11 cellular contexts compared by ENCODE assay signal in the genomic region with DNA sequence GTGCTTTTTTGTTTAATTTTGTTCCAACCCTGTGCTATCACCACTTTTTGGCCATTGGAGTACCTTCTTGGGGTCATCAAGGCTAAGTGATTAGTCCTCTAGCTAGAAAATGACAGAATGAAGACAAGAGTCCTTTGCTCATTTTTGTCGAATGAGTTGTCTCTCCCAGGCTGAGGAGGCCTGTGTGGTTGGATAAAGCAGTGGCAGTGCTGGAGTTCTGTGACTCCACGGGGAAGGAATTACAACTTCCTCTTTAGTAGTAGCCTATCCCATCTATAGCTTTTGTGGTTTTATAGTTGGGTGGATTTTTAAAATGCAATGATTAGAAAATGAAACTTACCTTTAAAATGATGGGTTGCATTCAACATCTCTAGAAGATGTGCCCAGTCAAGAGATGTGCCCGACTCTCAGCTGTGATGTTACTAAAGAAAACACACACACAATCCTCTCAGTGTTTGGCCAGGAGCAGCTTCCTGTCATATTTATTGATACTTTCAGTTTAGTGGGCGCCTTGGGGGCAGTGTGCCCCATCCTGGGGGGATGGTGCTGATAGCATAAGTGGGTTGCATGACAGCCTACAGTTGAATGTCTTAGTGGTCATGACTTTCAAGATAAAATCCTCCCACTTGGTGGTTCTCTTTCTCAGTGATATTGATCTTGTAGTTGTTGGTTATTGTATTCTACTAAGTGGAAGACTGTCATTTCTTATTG. TPM values are rescaled to one million over a fixed set of nuclear protein-coding genes. Genes with fewer than 3 reads are reported as not detected.
DNase-seq lines count a peak whose midpoint lies in the region; ATAC-seq and TF ChIP-seq lines count a peak whose summit lies in the region.
"Had no signal": no experiment of that assay in that cellular context is flagged by ENCODE, and none has a peak within 500 bp of the region (broad histone marks: within the 10 kb centered on the region; RNA-seq: fewer than 3 reads in every experiment).

No MANE protein-coding gene starts in this region.

- ATAC-seq in CD4-positive, CD25-positive, alpha-beta regulatory T cell (ENCODE audit: low read depth in 2 of 2), result peak in 1 of 2 donors; percentile 25
- ATAC-seq in HG02678 (IDR thresholded peaks at IDR 0.05; ENCODE audit: unreplicated experiment), result peak; percentile 28
- no peak for ATAC-seq in left cardiac atrium

- H3K36me3 Mint-ChIP-seq in CD4-positive, CD25-positive, alpha-beta regulatory T cell, result peaks cover 15% of the 10 kb centered on the region
- H3K36me3 Mint-ChIP-seq in activated CD4-positive, alpha-beta memory T cell treated with anti-CD3 and anti-CD28 coated beads for 36 hours, result no peaks in the 10 kb centered on the region
- H3K36me3 Mint-ChIP-seq: type B pancreatic cell had no signal

- H3K23ac ChIP-seq in mesenchymal stem cell (ENCODE audit: low read length in 2 of 2), result no peak overlapping the region

- H2AK5ac ChIP-seq in mesenchymal stem cell (ENCODE audit: low read length, severe bottlenecking), result no peak overlapping the region

- H3K4me3 Mint-ChIP-seq in CD4-positive, CD25-positive, alpha-beta regulatory T cell, result peak overlapping the region; percentile 58 to 89 (median 84)
- H3K4me3 Mint-ChIP-seq in activated CD4-positive, alpha-beta memory T cell treated with anti-CD3 and anti-CD28 coated beads for 36 hours, result no peak overlapping the region
- H3K4me3 Mint-ChIP-seq: type B pancreatic cell had no signal

- no peak overlapping the region for H4K8ac ChIP-seq in mesenchymal stem cell (ENCODE audit: low read length)

- TF ChIP-seq CTCF in sigmoid colon (IDR thresholded peaks at IDR 0.05), result no peak

- H2AFZ ChIP-seq in mesenchymal stem cell (ENCODE audit: low read depth, low read length), result no peak overlapping the region

- H2BK15ac ChIP-seq in mesenchymal stem cell (ENCODE audit: low read depth, poor library complexity, severe bottlenecking), result no peak overlapping the region

- no peak for TF ChIP-seq EP300 in sigmoid colon (IDR thresholded peaks at IDR 0.05)

- no peak overlapping the region for H3K9ac ChIP-seq in mesenchymal stem cell (ENCODE audit: low read length)

- CTCF ChIA-PET in activated CD4-positive, alpha-beta memory T cell treated with anti-CD3 and anti-CD28 coated beads for 36 hours (lab: Charles Lee), result interaction anchor here (1.2 to 1.5 kb wide), 2 partner anchors 11 to 16 kb away, joined by 3 to 6 read pairs; no protein-coding TSS in a partner anchor

- H3K4me1 Mint-ChIP-seq in CD4-positive, CD25-positive, alpha-beta regulatory T cell, result peaks cover 25 to 99% (median 84%) of the 10 kb centered on the region in 4 donors
- peaks cover 84% of the 10 kb centered on the region for H3K4me1 Mint-ChIP-seq in activated CD4-positive, alpha-beta memory T cell treated with anti-CD3 and anti-CD28 coated beads for 36 hours (ENCODE audit: low read depth)

- H3K27ac Mint-ChIP-seq in CD4-positive, CD25-positive, alpha-beta regulatory T cell, result peak overlapping the region; percentile 90 to 100 (median 95)
- H3K27ac Mint-ChIP-seq in activated CD4-positive, alpha-beta memory T cell treated with anti-CD3 and anti-CD28 coated beads for 36 hours, result peak overlapping the region; percentile 57
- H3K27ac Mint-ChIP-seq: type B pancreatic cell had no signal

- no peaks in the 10 kb centered on the region for H3K9me3 Mint-ChIP-seq in CD4-positive, CD25-positive, alpha-beta regulatory T cell
- no peaks in the 10 kb centered on the region for H3K9me3 Mint-ChIP-seq in activated CD4-positive, alpha-beta memory T cell treated with anti-CD3 and anti-CD28 coated beads for 36 hours
- H3K9me3 Mint-ChIP-seq: type B pancreatic cell had no signal

- H3K27ac ChIP-seq in CD4-positive, CD25-positive, alpha-beta regulatory T cell (ENCODE audit: insufficient read depth, low read length, poor library complexity, severe bottlenecking), result peak overlapping the region; percentile 81
- H3K27ac ChIP-seq in mesenchymal stem cell (ENCODE audit: low read length, poor library complexity, severe bottlenecking), result no peak overlapping the region
- no peak overlapping the region for H3K27ac ChIP-seq in sigmoid colon
- H3K27ac ChIP-seq: ascending aorta had no signal

- H3K9me3 ChIP-seq in CD4-positive, CD25-positive, alpha-beta regulatory T cell (ENCODE audit: control insufficient read depth in 2 of 2, low read length in 2 of 2), result no peaks in the 10 kb centered on the region
- H3K9me3 ChIP-seq in mesenchymal stem cell (ENCODE audit: control insufficient read depth, low read length) (no peaks in the 10 kb centered on the region), sigmoid colon (no peaks in the 10 kb centered on the region)
- H3K9me3 ChIP-seq: ascending aorta had no signal

- no peaks in the 10 kb centered on the region for H3K27me3 Mint-ChIP-seq in CD4-positive, CD25-positive, alpha-beta regulatory T cell
- no peaks in the 10 kb centered on the region for H3K27me3 Mint-ChIP-seq in activated CD4-positive, alpha-beta memory T cell treated with anti-CD3 and anti-CD28 coated beads for 36 hours
- H3K27me3 Mint-ChIP-seq: type B pancreatic cell had no signal

- H3K36me3 ChIP-seq in CD4-positive, CD25-positive, alpha-beta regulatory T cell (ENCODE audit: control insufficient read depth, insufficient read depth, low read length), result peaks cover 2% of the 10 kb centered on the region
- no peaks in the 10 kb centered on the region for H3K36me3 ChIP-seq in mesenchymal stem cell (ENCODE audit: control insufficient read depth in 1 of 2, insufficient read depth in 2 of 2, low read depth in 1 of 2, low read length in 2 of 2)
- H3K36me3 ChIP-seq in sigmoid colon, result no peaks in the 10 kb centered on the region
- H3K36me3 ChIP-seq: ascending aorta had no signal

- TF ChIP-seq POLR2A in sigmoid colon (IDR thresholded peaks at IDR 0.05), result no peak

- no peak overlapping the region for H2BK120ac ChIP-seq in mesenchymal stem cell (ENCODE audit: low read depth, low read length)

- intact Hi-C loops in activated CD4-positive, alpha-beta memory T cell treated with anti-CD3 and anti-CD28 coated beads for 36 hours (cut with micrococcal nuclease), result loop anchor here (2.0 to 10.0 kb wide), 4 partner anchors 71 to 401 kb away; a partner anchor contains a TSS
- intact Hi-C loops in sigmoid colon (cut with DNase I) (no loop called here), left cardiac atrium (cut with DNase I) (no loop called here)

- no peak overlapping the region for H3K14ac ChIP-seq in mesenchymal stem cell (ENCODE audit: low read length in 2 of 2)

- H3K4me2 ChIP-seq in mesenchymal stem cell (ENCODE audit: low read length, poor library complexity, severe bottlenecking), result no peak overlapping the region

- peak overlapping the region; percentile 87 for H3K4me3 ChIP-seq in CD4-positive, CD25-positive, alpha-beta regulatory T cell (ENCODE audit: low read depth, low read length)
- H3K4me3 ChIP-seq in mesenchymal stem cell (ENCODE audit: insufficient read depth in 1 of 2, low read depth in 1 of 2, low read length in 2 of 2) (no peak overlapping the region), sigmoid colon (no peak overlapping the region)
- H3K4me3 ChIP-seq: ascending aorta had no signal

- H2BK5ac ChIP-seq in mesenchymal stem cell (ENCODE audit: low read depth, low read length, poor library complexity, severe bottlenecking), result no peak overlapping the region

- no peaks in the 10 kb centered on the region for H3K27me3 ChIP-seq in CD4-positive, CD25-positive, alpha-beta regulatory T cell (ENCODE audit: control insufficient read depth, insufficient read depth, low read length)
- H3K27me3 ChIP-seq in mesenchymal stem cell (ENCODE audit: control insufficient read depth in 1 of 2, insufficient read depth in 1 of 2, low read length in 2 of 2) (peaks cover 10 to 12% of the 10 kb centered on the region in 2 experiments), sigmoid colon (no peaks in the 10 kb centered on the region)
- H3K27me3 ChIP-seq: ascending aorta had no signal

- H2BK12ac ChIP-seq in mesenchymal stem cell (ENCODE audit: low read length in 2 of 2), result no peak overlapping the region

- 46% methylated on average over 2 of the region's 4 CpGs for WGBS in mesenchymal stem cell
- WGBS in sigmoid colon, 2 donors, result 39 to 48% methylated on average over 4 of the region's 4 CpGs

- POLR2A ChIA-PET in activated CD4-positive, alpha-beta memory T cell treated with anti-CD3 and anti-CD28 coated beads for 36 hours (lab: Charles Lee), result interaction anchor here (1.0 to 3.4 kb wide), 3 partner anchors 9 to 179 kb away, joined by 3 to 17 read pairs (median 3); a partner anchor contains a TSS

- no peaks in the 10 kb centered on the region for H3K79me1 ChIP-seq in mesenchymal stem cell (replicated peaks; ENCODE audit: low read length, poor library complexity, severe bottlenecking)

- DNase-seq in CD4-positive, CD25-positive, alpha-beta regulatory T cell, result peak in 2 of 3 donors; percentile 39 to 79
- peak; percentile 48 for DNase-seq in activated CD4-positive, alpha-beta memory T cell treated with anti-CD3 and anti-CD28 coated beads for 36 hours
- peak; percentile 80 for DNase-seq in mesenchymal stem cell
- DNase-seq in SW480 (ENCODE audit: low spot score), result no peak
- DNase-seq in globus pallidus (ENCODE audit: low spot score), result no peak
- DNase-seq in sigmoid colon, result no peak
- no peak for DNase-seq in left cardiac atrium
- DNase-seq: GDM1 had no signal

- H4K91ac ChIP-seq in mesenchymal stem cell (ENCODE audit: low read length), result no peak overlapping the region

- H3K18ac ChIP-seq in mesenchymal stem cell (ENCODE audit: low read depth in 1 of 2, low read length in 2 of 2), result no peak overlapping the region

- H3K4ac ChIP-seq in mesenchymal stem cell (ENCODE audit: low read depth in 1 of 2, low read length in 2 of 2), result no peak overlapping the region

- H3K4me1 ChIP-seq in CD4-positive, CD25-positive, alpha-beta regulatory T cell (ENCODE audit: control insufficient read depth, insufficient read depth, low read length, poor library complexity, severe bottlenecking), result peaks cover 83% of the 10 kb centered on the region
- H3K4me1 ChIP-seq in mesenchymal stem cell (ENCODE audit: control insufficient read depth, insufficient read depth, low read depth, low read length), result no peaks in the 10 kb centered on the region
- no peaks in the 10 kb centered on the region for H3K4me1 ChIP-seq in sigmoid colon
- H3K4me1 ChIP-seq: ascending aorta had no signal

RNA-seq across cellular contexts. Expression of a gene that starts 11.9 kb away (rescaled TPM):
- total RNA-seq in CD4-positive, CD25-positive, alpha-beta regulatory T cell, result 47.1 TPM
- 10 to 100 TPM; 41.5 to 69.4 (median 51.9) TPM for polyA plus RNA-seq in CD4-positive, CD25-positive, alpha-beta regulatory T cell
- total RNA-seq in activated CD4-positive, alpha-beta memory T cell treated with anti-CD3 and anti-CD28 coated beads for 36 hours, result 10 to 100 TPM; 12.2 to 12.3 TPM
- 21.3 TPM for polyA plus RNA-seq in mesenchymal stem cell (2013, experiment 1 of 2)
- 24.8 TPM for polyA plus RNA-seq in mesenchymal stem cell (2013, experiment 2 of 2)
- total RNA-seq in sigmoid colon, result 1 to 10 TPM; 1.9 to 5.7 (median 5.1) TPM
- polyA plus RNA-seq in sigmoid colon, result 10 to 100 TPM; 10.2 to 21.1 (median 12.5) TPM
- total RNA-seq in left cardiac atrium, result 10 to 100 TPM in 1 of 2 donors, 1 to 10 TPM in 1; 4.9 to 12.9 TPM

Comparison
In these comparisons a context has a peak if more than half of its experiments do, and no peak if none do; other contexts are left out.
1. DNase-seq: peak in CD4-positive, CD25-positive, alpha-beta regulatory T cell (2 of 3), activated CD4-positive, alpha-beta memory T cell treated with anti-CD3 and anti-CD28 coated beads for 36 hours (single experiment) and mesenchymal stem cell (single experiment); none in SW480 (single experiment), globus pallidus (single experiment), sigmoid colon (single experiment) and left cardiac atrium (single experiment).